10 cellular contexts compared by ENCODE assay signal in genomic region chr2:881204-881918, GRCh38.
DNase-seq lines count a peak whose midpoint lies in the region; ATAC-seq and TF ChIP-seq lines count a peak whose summit lies in the region.
"Had no signal": no experiment of that assay in that cellular context is flagged by ENCODE, and none has a peak within 500 bp of the region (broad histone marks: within the 10 kb centered on the region; RNA-seq: fewer than 3 reads in every experiment).

No MANE protein-coding gene starts in this region.

- H3K23ac ChIP-seq in H9 (ENCODE audit: insufficient read length, low read depth, low read length): no peak overlapping the region

- H3K23me2 ChIP-seq in H9 (ENCODE audit: insufficient read length, low read depth, low read length, poor library complexity, severe bottlenecking): no peaks in the 10 kb centered on the region

- H3K4me2 ChIP-seq in H9 (ENCODE audit: insufficient read depth, insufficient read length, low read length): no peak overlapping the region

- no peak overlapping the region; a peak in 1 of 7 replicates for H3K27ac Mint-ChIP-seq in H9

- TF ChIP-seq CTCF in H9 (conservative IDR thresholded peaks at IDR 0.05) (no peak), GM20000 (IDR thresholded peaks at IDR 0.05; ENCODE audit: extremely low read depth, missing control alignments) (no peak)

- no peaks in the 10 kb centered on the region for H3K79me1 ChIP-seq in H9 (ENCODE audit: insufficient read depth, low read depth, low read length, poor library complexity, severe bottlenecking)

- peaks cover 0 to 7% (median 3%) of the 10 kb centered on the region in 3 experiments; a peak in 2 of 7 replicates for H3K36me3 Mint-ChIP-seq in H9 (ENCODE audit: insufficient read depth in 1 of 3, low read depth in 3 of 3)

- no peak overlapping the region for H3K56ac ChIP-seq in H9 (ENCODE audit: insufficient read length, low read depth, low read length)

- H3K9me3 ChIP-seq in H9 (ENCODE audit: control insufficient read depth, low read depth, low read length): no peaks in the 10 kb centered on the region

- no peak overlapping the region for H2BK20ac ChIP-seq in H9 (ENCODE audit: low read depth, low read length, poor library complexity, severe bottlenecking)

- H2AFZ ChIP-seq in H9 (ENCODE audit: low read length): no peak overlapping the region

- H3K27ac ChIP-seq in H9 (ENCODE audit: insufficient read length, low read depth, low read length): no peak overlapping the region
- H3K27ac ChIP-seq: skin epidermis had no signal

- peaks cover 59% of the 10 kb centered on the region for H3K27me3 Mint-ChIP-seq in H9 (ENCODE audit: low read depth)

- ATAC-seq in GM18868 (IDR thresholded peaks at IDR 0.05; ENCODE audit: unreplicated experiment): peak; percentile 81
- peak; percentile 81 for ATAC-seq in HG03469 (IDR thresholded peaks at IDR 0.05; ENCODE audit: unreplicated experiment)

- no peak overlapping the region for H2BK5ac ChIP-seq in H9 (ENCODE audit: insufficient read length, low read length)

- peaks cover 5 to 10% of the 10 kb centered on the region in 2 experiments for H3K9me3 Mint-ChIP-seq in H9

- no peak overlapping the region for H3T11ph ChIP-seq in H9 (ENCODE audit: low read length)

- no peak overlapping the region for H2BK15ac ChIP-seq in H9 (ENCODE audit: low read depth, low read length)

- DNase-seq in H9: peak; percentile 14
- peak; percentile 47 for DNase-seq in renal cortical epithelial cell (ENCODE audit: low read depth)
- no peak for DNase-seq in NCI-H2196 (lab: John Stamatoyannopoulos, UW; ENCODE audit: unreplicated experiment)
- no peak for DNase-seq in GM20000 (ENCODE audit: low spot score)
- DNase-seq in stimulated activated CD4-positive, alpha-beta T cell treated with anti-CD3 and anti-CD28 coated beads, Interleukin-4, amount 100 ng/mL, for 1 hour: no peak
- DNase-seq: DMS 273 treated with DMSO at 0.1 percent for 48 hours, NCI-H1092 treated with DMSO at 0.1 percent for 48 hours had no signal

- no peak overlapping the region for H3K4me3 Mint-ChIP-seq in H9

- H3K14ac ChIP-seq in H9 (ENCODE audit: insufficient read depth, low read length): no peak overlapping the region; the same call in 1 of the 2 replicates

- no peak overlapping the region for H3K4ac ChIP-seq in H9 (ENCODE audit: low read depth, low read length)

- no peaks in the 10 kb centered on the region for H4K20me1 ChIP-seq in H9 (ENCODE audit: control insufficient read depth, insufficient read depth, insufficient read length)

- H2BK120ac ChIP-seq in H9 (ENCODE audit: low read depth, low read length, poor library complexity, severe bottlenecking): no peak overlapping the region

- H3K4me1 ChIP-seq in H9 (ENCODE audit: insufficient read depth, low read length): peaks cover 3% of the 10 kb centered on the region; the same call in 1 of the 2 replicates

- no peak overlapping the region for H4K91ac ChIP-seq in H9 (ENCODE audit: insufficient read length, low read depth, low read length)

- H3K9ac ChIP-seq in H9 (ENCODE audit: extremely low read depth, insufficient read length, low read length): no peak overlapping the region

- H4K5ac ChIP-seq in H9 (ENCODE audit: insufficient read length, low read depth, low read length): no peak overlapping the region

- no peak overlapping the region for H2AK5ac ChIP-seq in H9 (ENCODE audit: insufficient read length, low read length)

- no peak overlapping the region for H4K8ac ChIP-seq in H9 (replicated peaks; ENCODE audit: insufficient read length, low read depth, low read length)

- no peak overlapping the region for H3K18ac ChIP-seq in H9 (ENCODE audit: insufficient read length, low read depth, low read length)

- 0 out of 2 replicates have a peak, but pooled peaks cover 2% of the 10 kb centered on the region for H3K27me3 ChIP-seq in H9 (ENCODE audit: insufficient read depth, low read length)

- H3K79me2 ChIP-seq in H9 (ENCODE audit: insufficient read depth, low read length): no peaks in the 10 kb centered on the region

- WGBS in H9 (ENCODE audit: extremely low coverage, insufficient read length, low lambda C conversion rate): no CpG with 5 or more reads among the region's 11 CpGs

- H3K4me1 Mint-ChIP-seq in H9: peaks cover 32 to 36% of the 10 kb centered on the region in 2 experiments

- no peak overlapping the region for H2BK12ac ChIP-seq in H9 (ENCODE audit: insufficient read length, low read depth, low read length)

Comparison
In these comparisons a context has a peak if more than half of its experiments do, and no peak if none do; other contexts are left out.
1. DNase-seq: peak in H9 (single experiment) and renal cortical epithelial cell (single experiment); none in NCI-H2196 (single experiment), GM20000 (single experiment) and stimulated activated CD4-positive, alpha-beta T cell treated with anti-CD3 and anti-CD28 coated beads, Interleukin-4, amount 100 ng/mL, for 1 hour (single experiment).